19 cellular contexts compared by ENCODE assay signal in the genomic region with DNA sequence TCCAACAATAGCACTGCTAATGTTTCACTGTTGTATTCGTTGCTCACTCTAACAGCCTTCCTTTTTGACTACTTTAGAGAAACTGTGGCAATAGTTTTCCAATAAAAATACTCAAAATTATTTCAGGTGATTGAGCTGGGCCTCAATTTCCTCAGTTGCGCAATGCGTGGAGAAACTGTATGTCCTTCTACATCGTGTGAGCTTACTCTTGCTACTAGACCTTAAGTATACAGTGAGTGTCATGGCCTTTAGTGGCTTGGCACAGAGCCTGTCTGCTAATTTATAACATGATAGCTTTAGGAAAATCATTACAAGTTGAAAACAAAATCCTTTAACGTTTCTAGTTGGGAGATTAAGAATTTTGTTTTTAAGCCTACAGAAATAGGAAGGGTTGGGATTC.
DNase-seq lines count a peak whose midpoint lies in the region; ATAC-seq, FAIRE-seq and TF ChIP-seq lines count a peak whose summit lies in the region.
"Had no signal": no experiment of that assay in that cellular context is flagged by ENCODE, and none has a peak within 500 bp of the region (broad histone marks: within the 10 kb centered on the region; RNA-seq: fewer than 3 reads in every experiment).

No MANE protein-coding gene starts in this region.

- H4K20me1 ChIP-seq in HepG2 (ENCODE audit: insufficient read depth, low read length): no peaks in the 10 kb centered on the region
- no peaks in the 10 kb centered on the region for H4K20me1 ChIP-seq in astrocyte (ENCODE audit: insufficient read depth, low read length)

- intact Hi-C loops in HepG2 (cut with micrococcal nuclease; ENCODE audit: unreplicated experiment): no loop called here
- intact Hi-C loops in right lobe of liver (cut with DNase I): no loop called here

- TF ChIP-seq CTCF in HepG2 (CRISPR knock-in tag; IDR thresholded peaks at IDR 0.05): no peak
- TF ChIP-seq CTCF in right lobe of liver (IDR thresholded peaks at IDR 0.05): no peak
- TF ChIP-seq CTCF in astrocyte (IDR thresholded peaks at IDR 0.05; ENCODE audit: insufficient read depth, low read depth, low read length): no peak
- TF ChIP-seq CTCF in foreskin fibroblast (IDR thresholded peaks at IDR 0.05; ENCODE audit: low read depth, low read length): no peak
- no peak for TF ChIP-seq CTCF in Peyer's patch (IDR thresholded peaks at IDR 0.05)

- no peaks in the 10 kb centered on the region for H3K4me1 ChIP-seq in HepG2 (ENCODE audit: insufficient read depth, low read length)
- H3K4me1 ChIP-seq in right lobe of liver: no peaks in the 10 kb centered on the region
- H3K4me1 ChIP-seq in astrocyte (ENCODE audit: insufficient read depth, low read length): no peaks in the 10 kb centered on the region
- H3K4me1 ChIP-seq in Peyer's patch: no peaks in the 10 kb centered on the region
- H3K4me1 ChIP-seq: BE2C, HAP-1 had no signal

- no peak for DNase-seq in HepG2 (ENCODE audit: low spot score)
- no peak for DNase-seq in right lobe of liver
- DNase-seq in astrocyte (ENCODE audit: low read depth): no peak
- peak; percentile 13 to 56 for DNase-seq in foreskin fibroblast
- peak; percentile 7 for DNase-seq in renal cortical epithelial cell (ENCODE audit: low read depth)
- DNase-seq in Peyer's patch: no peak
- DNase-seq in GM19240 (ENCODE audit: insufficient read length, low spot score): no peak
- no peak for DNase-seq in amygdala (lab: John Stamatoyannopoulos, UW)
- DNase-seq: BE2C; CD4-positive, alpha-beta memory T cell; COR-L47; DMS53; GF-D8; GOT3 had no signal

- H3K27me3 ChIP-seq in HepG2 (ENCODE audit: control insufficient read depth in 1 of 2, insufficient read depth in 2 of 2, low read length in 2 of 2) (no peaks in the 10 kb centered on the region; a peak in 1 of 5 replicates), right lobe of liver (peaks cover 0 to 5% of the 10 kb centered on the region in 2 donors), astrocyte (ENCODE audit: insufficient read depth, low read length) (no peaks in the 10 kb centered on the region), Peyer's patch (no peaks in the 10 kb centered on the region)
- H3K27me3 ChIP-seq: BE2C had no signal

- in situ Hi-C loops in HepG2 (cut with HindIII; ENCODE audit: extremely low pct_ligation_motif_present, low pct_unique_long_range_greater_than_20kb): no loop called here

- H3K4me2 ChIP-seq in HepG2 (ENCODE audit: low read depth, low read length): no peak overlapping the region
- H3K4me2 ChIP-seq in astrocyte (ENCODE audit: low read length): no peak overlapping the region

- H3K79me2 ChIP-seq in HepG2 (ENCODE audit: insufficient read depth, low read length) (no peaks in the 10 kb centered on the region), astrocyte (ENCODE audit: insufficient read depth, low read length) (no peaks in the 10 kb centered on the region)

- ATAC-seq in HepG2: no peak
- no peak for ATAC-seq in right lobe of liver

- no peaks in the 10 kb centered on the region for H3K4me1 Mint-ChIP-seq in astrocyte (ENCODE audit: low read depth, unreplicated experiment)
- H3K4me1 Mint-ChIP-seq: CD4-positive, alpha-beta memory T cell had no signal

- no peak for TF ChIP-seq POLR2A in HepG2 (IDR thresholded peaks at IDR 0.05; ENCODE audit: insufficient read depth in 1 of 2, low read depth in 2 of 2, low read length in 2 of 2)
- TF ChIP-seq POLR2A in right lobe of liver (IDR thresholded peaks at IDR 0.05): no peak
- TF ChIP-seq POLR2A in Peyer's patch (IDR thresholded peaks at IDR 0.05): no peak

- H3K36me3 Mint-ChIP-seq in astrocyte (ENCODE audit: low read depth, unreplicated experiment): no peaks in the 10 kb centered on the region
- H3K36me3 Mint-ChIP-seq: CD4-positive, alpha-beta memory T cell had no signal

- CTCF ChIA-PET in HepG2 (lab: Yijun Ruan, JAX; ENCODE audit: low intra/inter-chr PET ratio, low total read pairs): no interaction called here

- no peak overlapping the region for H3K27ac Mint-ChIP-seq in astrocyte (ENCODE audit: unreplicated experiment)
- H3K27ac Mint-ChIP-seq: CD4-positive, alpha-beta memory T cell had no signal

- H3K36me3 ChIP-seq in HepG2 (replicated peaks in 1 of 2; ENCODE audit: control insufficient read depth in 1 of 2, insufficient read depth in 2 of 2, low read length in 2 of 2): no peaks in the 10 kb centered on the region
- no peaks in the 10 kb centered on the region for H3K36me3 ChIP-seq in right lobe of liver
- H3K36me3 ChIP-seq in astrocyte (ENCODE audit: insufficient read depth, low read length): no peaks in the 10 kb centered on the region
- no peaks in the 10 kb centered on the region for H3K36me3 ChIP-seq in Peyer's patch
- H3K36me3 ChIP-seq: BE2C, HAP-1 had no signal

- no peaks in the 10 kb centered on the region for H3K9me3 Mint-ChIP-seq in astrocyte (ENCODE audit: unreplicated experiment)
- H3K9me3 Mint-ChIP-seq: CD4-positive, alpha-beta memory T cell had no signal

- BruUV-seq in HepG2 (replicated peaks; lab: Mats Ljungman, UMichigan): no TSS peak

- no peak overlapping the region for H3K9ac ChIP-seq in HepG2 (ENCODE audit: insufficient read depth, low read depth, low read length)
- no peak overlapping the region for H3K9ac ChIP-seq in astrocyte (ENCODE audit: low read length)

- WGBS in HepG2 (ENCODE audit: low lambda C conversion rate): 86% methylated on average over 5 of the region's 5 CpGs
- 38% methylated on average over 5 of the region's 5 CpGs for WGBS in right lobe of liver (ENCODE audit: insufficient coverage, low coverage, low lambda C conversion rate, missing lambda C conversion rate)

- no peak overlapping the region for H3K4me3 Mint-ChIP-seq in astrocyte (ENCODE audit: unreplicated experiment)
- H3K4me3 Mint-ChIP-seq: CD4-positive, alpha-beta memory T cell had no signal

- no peak for TF ChIP-seq RAD21 in HepG2 (CRISPR knock-in tag; IDR thresholded peaks at IDR 0.05)

- FAIRE-seq in HepG2 (lab: Jason Lieb, UNC) (no peak), astrocyte (lab: Jason Lieb, UNC) (peak; percentile 80)
- FAIRE-seq: A204.1, D721Med, GM18507 had no signal

- TF ChIP-seq EP300 in HepG2 (IDR thresholded peaks at IDR 0.05; ENCODE audit: low read depth in 2 of 2, low read length in 2 of 2): no peak
- no peak for TF ChIP-seq EP300 in HepG2 (CRISPR knock-in tag; IDR thresholded peaks at IDR 0.05; ENCODE audit: borderline replicate concordance)

- H3K27ac ChIP-seq in HepG2 (ENCODE audit: extremely low read length, insufficient read depth, low read length): no peak overlapping the region
- H3K27ac ChIP-seq in right lobe of liver: no peak overlapping the region
- H3K27ac ChIP-seq in astrocyte (ENCODE audit: low read depth, low read length): no peak overlapping the region
- H3K27ac ChIP-seq in Peyer's patch: no peak overlapping the region
- H3K27ac ChIP-seq: C4-2B had no signal

- no peaks in the 10 kb centered on the region for H3K27me3 Mint-ChIP-seq in astrocyte (ENCODE audit: low read depth, unreplicated experiment)
- H3K27me3 Mint-ChIP-seq: CD4-positive, alpha-beta memory T cell had no signal

- H3K4me3 ChIP-seq in HepG2 (replicated peaks in 1 of 3; ENCODE audit: insufficient read depth in 1 of 3, low read depth in 2 of 3, low read length in 3 of 3) (no peak overlapping the region), right lobe of liver (no peak overlapping the region), astrocyte (ENCODE audit: insufficient read depth, low read depth, low read length) (no peak overlapping the region), foreskin fibroblast (ENCODE audit: low read depth in 1 of 2, low read length in 2 of 2) (no peak overlapping the region), Peyer's patch (no peak overlapping the region)
- H3K4me3 ChIP-seq: HAP-1 had no signal

- H3K9me3 ChIP-seq in HepG2 (ENCODE audit: low read length): no peaks in the 10 kb centered on the region
- no peaks in the 10 kb centered on the region for H3K9me3 ChIP-seq in right lobe of liver
- H3K9me3 ChIP-seq in astrocyte (ENCODE audit: insufficient read depth, low read depth, low read length): no peaks in the 10 kb centered on the region
- no peaks in the 10 kb centered on the region for H3K9me3 ChIP-seq in Peyer's patch
- H3K9me3 ChIP-seq: BE2C, HAP-1 had no signal

- POLR2A ChIA-PET in HepG2 (lab: Yijun Ruan, JAX): no interaction called here

- H2AFZ ChIP-seq in HepG2 (ENCODE audit: low read length) (no peak overlapping the region), astrocyte (ENCODE audit: low read depth, low read length) (no peak overlapping the region)

TF ChIP-seq in HepG2, 621 proteins besides CTCF, POLR2A, EP300 and RAD21:
- TF ChIP-seq CEBPB (IDR thresholded peaks at IDR 0.05; ENCODE audit: borderline replicate concordance, low read depth, low read length): peak; percentile 68; the same call in 1 of the 2 replicates
- no peak for TF ChIP-seq ZNF101 (CRISPR knock-in tag; IDR thresholded peaks at IDR 0.05; ENCODE audit: borderline replicate concordance, low read depth)
- no peak for TF ChIP-seq REL (CRISPR knock-in tag; conservative IDR thresholded peaks at IDR 0.05)

Comparison
In these comparisons a context has a peak if more than half of its experiments do, and no peak if none do; other contexts are left out.
1. DNase-seq: peak in foreskin fibroblast (2 of 2) and renal cortical epithelial cell (single experiment); none in HepG2 (single experiment), right lobe of liver (0 of 3), astrocyte (single experiment), Peyer's patch (0 of 3), GM19240 (single experiment) and amygdala (0 of 56).